9 cellular contexts compared by ENCODE assay signal in the genomic region with DNA sequence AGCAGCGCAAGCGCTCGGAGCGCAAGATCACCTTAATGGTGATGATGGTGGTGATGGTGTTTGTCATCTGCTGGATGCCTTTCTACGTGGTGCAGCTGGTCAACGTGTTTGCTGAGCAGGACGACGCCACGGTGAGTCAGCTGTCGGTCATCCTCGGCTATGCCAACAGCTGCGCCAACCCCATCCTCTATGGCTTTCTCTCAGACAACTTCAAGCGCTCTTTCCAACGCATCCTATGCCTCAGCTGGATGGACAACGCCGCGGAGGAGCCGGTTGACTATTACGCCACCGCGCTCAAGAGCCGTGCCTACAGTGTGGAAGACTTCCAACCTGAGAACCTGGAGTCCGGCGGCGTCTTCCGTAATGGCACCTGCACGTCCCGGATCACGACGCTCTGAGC. TPM values are rescaled to one million over a fixed set of nuclear protein-coding genes. Genes with fewer than 3 reads are reported as not detected.
A peak's percentile ranks its signal among the peaks of the same experiment; 100 is the strongest.
DNase-seq lines count a peak whose midpoint lies in the region; ATAC-seq and TF ChIP-seq lines count a peak whose summit lies in the region.
"Had no signal": no experiment of that assay in that cellular context is flagged by ENCODE, and none has a peak within 500 bp of the region (broad histone marks: within the 10 kb centered on the region; RNA-seq: fewer than 3 reads in every experiment).

No MANE protein-coding gene starts in this region.

- peaks cover 19% of the 10 kb centered on the region for H3K9me3 Mint-ChIP-seq in GM23338
- peaks cover 2% of the 10 kb centered on the region for H3K9me3 Mint-ChIP-seq in activated naive CD8-positive, alpha-beta T cell treated with anti-CD3 and anti-CD28 coated beads for 36 hours
- H3K9me3 Mint-ChIP-seq in activated T-helper 2 cell treated with anti-CD3 and anti-CD28 coated beads, Interferon-gamma antibody, Interleukin-2, Interleukin-4, amounts not matched to agents 10 μg/mL and 5 μg/mL and 100 μg/mL, durations not matched to agents 14 hours and 24 hours and 36 hours = no peaks in the 10 kb centered on the region

- H3K4me2 ChIP-seq in GM23338 (peak overlapping the region; percentile 79), smooth muscle cell (peak overlapping the region; percentile 96), mesendoderm (ENCODE audit: low read length) (no peak overlapping the region)

- no peak overlapping the region for H4K5ac ChIP-seq in mesendoderm (ENCODE audit: low read length)

- H3K4me3 Mint-ChIP-seq in GM23338 = peak overlapping the region; percentile 70
- H3K4me3 Mint-ChIP-seq in activated naive CD8-positive, alpha-beta T cell treated with anti-CD3 and anti-CD28 coated beads for 36 hours = peak overlapping the region; percentile 51
- no peak overlapping the region for H3K4me3 Mint-ChIP-seq in activated T-helper 2 cell treated with anti-CD3 and anti-CD28 coated beads, Interferon-gamma antibody, Interleukin-2, Interleukin-4, amounts not matched to agents 10 μg/mL and 5 μg/mL and 100 μg/mL, durations not matched to agents 14 hours and 24 hours and 36 hours (ENCODE audit: low read depth)

- H3K18ac ChIP-seq in mesendoderm (ENCODE audit: low read length) = no peak overlapping the region

- H3K9me3 ChIP-seq in iPS-15b (ENCODE audit: control insufficient read depth, insufficient read depth, low read length) (no peaks in the 10 kb centered on the region), smooth muscle cell (replicated peaks; ENCODE audit: low read depth) (no peaks in the 10 kb centered on the region)

- peaks cover 85% of the 10 kb centered on the region for H3K27me3 Mint-ChIP-seq in GM23338 (ENCODE audit: insufficient read depth, low read depth, poor library complexity)
- peaks cover 70% of the 10 kb centered on the region for H3K27me3 Mint-ChIP-seq in activated naive CD8-positive, alpha-beta T cell treated with anti-CD3 and anti-CD28 coated beads for 36 hours
- peaks cover 64% of the 10 kb centered on the region for H3K27me3 Mint-ChIP-seq in activated T-helper 2 cell treated with anti-CD3 and anti-CD28 coated beads, Interferon-gamma antibody, Interleukin-2, Interleukin-4, amounts not matched to agents 10 μg/mL and 5 μg/mL and 100 μg/mL, durations not matched to agents 14 hours and 24 hours and 36 hours (ENCODE audit: low read depth)

- no peak overlapping the region for H3K4ac ChIP-seq in mesendoderm (ENCODE audit: low read depth, low read length)

- H3K36me3 ChIP-seq in GM23338 (ENCODE audit: insufficient read depth) = no peaks in the 10 kb centered on the region
- no peaks in the 10 kb centered on the region for H3K36me3 ChIP-seq in iPS-15b (ENCODE audit: control insufficient read depth, insufficient read depth, low read length)
- H3K36me3 ChIP-seq in smooth muscle cell (ENCODE audit: low read depth) = no peaks in the 10 kb centered on the region
- no peaks in the 10 kb centered on the region for H3K36me3 ChIP-seq in mesendoderm (ENCODE audit: control insufficient read depth, insufficient read depth, low read length)

- intact Hi-C loops in activated T-helper 2 cell treated with anti-CD3 and anti-CD28 coated beads, Interferon-gamma antibody, Interleukin-2, Interleukin-4, amounts not matched to agents 10 μg/mL and 5 μg/mL and 100 μg/mL, durations not matched to agents 14 hours and 24 hours and 36 hours (cut with micrococcal nuclease) = loop anchor here (2.0 to 10.0 kb wide), 3 partner anchors 47 to 1625 kb away; a partner anchor contains a TSS

- no peak overlapping the region for H2BK120ac ChIP-seq in mesendoderm (ENCODE audit: low read depth, low read length)

- H3K9ac ChIP-seq in iPS-15b (ENCODE audit: low read depth, low read length) (no peak overlapping the region), smooth muscle cell (ENCODE audit: low read depth) (no peak overlapping the region), mesendoderm (ENCODE audit: low read length) (no peak overlapping the region)

- peaks cover 13% of the 10 kb centered on the region for H3F3A ChIP-seq in GM23338 (replicated peaks; ENCODE audit: low read depth)
- no peaks in the 10 kb centered on the region for H3F3A ChIP-seq in smooth muscle cell (ENCODE audit: low read depth)

- H3K4me3 ChIP-seq in GM23338 = peak overlapping the region; percentile 51
- H3K4me3 ChIP-seq in iPS-15b (ENCODE audit: low read depth, low read length) = peak overlapping the region; percentile 62
- H3K4me3 ChIP-seq in smooth muscle cell = peak overlapping the region; percentile 65
- H3K4me3 ChIP-seq in mesendoderm (ENCODE audit: low read length) = no peak overlapping the region

- no peak overlapping the region for H2AK5ac ChIP-seq in mesendoderm (ENCODE audit: low read length)

- TF ChIP-seq CTCF in GM23338 (conservative IDR thresholded peaks at IDR 0.05; ENCODE audit: low read depth in 2 of 2) (no peak), smooth muscle cell (IDR thresholded peaks at IDR 0.05; ENCODE audit: borderline replicate concordance, insufficient read depth, poor library complexity, severe bottlenecking) (no peak)

- ATAC-seq in GM23338 = peak; percentile 2
- no peak for ATAC-seq in HG02981 (IDR thresholded peaks at IDR 0.05; ENCODE audit: unreplicated experiment)

- no peaks in the 10 kb centered on the region; the same call in 1 of the 2 replicates for H4K20me1 ChIP-seq in GM23338 (replicated peaks; ENCODE audit: insufficient read depth)
- H4K20me1 ChIP-seq in smooth muscle cell (ENCODE audit: low read depth) = no peaks in the 10 kb centered on the region

- no peaks in the 10 kb centered on the region for H3K79me1 ChIP-seq in mesendoderm (ENCODE audit: low read length)

- DNase-seq in GM23338 (ENCODE audit: low spot score) (peak; percentile 50), smooth muscle cell (lab: John Stamatoyannopoulos, UW; ENCODE audit: unreplicated experiment) (no peak), NCI-H345 treated with DMSO at 0.1 percent for 48 hours (lab: John Stamatoyannopoulos, UW; ENCODE audit: unreplicated experiment) (no peak), mesendoderm (no peak)
- peak; percentile 1 for DNase-seq in activated naive CD8-positive, alpha-beta T cell treated with anti-CD3 and anti-CD28 coated beads for 36 hours
- no peak for DNase-seq in activated T-helper 2 cell treated with anti-CD3 and anti-CD28 coated beads, Interferon-gamma antibody, Interleukin-2, Interleukin-4, amounts not matched to agents 10 μg/mL and 5 μg/mL and 100 μg/mL, durations not matched to agents 14 hours and 24 hours and 36 hours (ENCODE audit: low spot score)

- H3K27ac Mint-ChIP-seq in GM23338 = no peak overlapping the region
- H3K27ac Mint-ChIP-seq in activated naive CD8-positive, alpha-beta T cell treated with anti-CD3 and anti-CD28 coated beads for 36 hours = no peak overlapping the region
- H3K27ac Mint-ChIP-seq in activated T-helper 2 cell treated with anti-CD3 and anti-CD28 coated beads, Interferon-gamma antibody, Interleukin-2, Interleukin-4, amounts not matched to agents 10 μg/mL and 5 μg/mL and 100 μg/mL, durations not matched to agents 14 hours and 24 hours and 36 hours = no peak overlapping the region

- no peak overlapping the region for H3K23ac ChIP-seq in mesendoderm (ENCODE audit: low read length)

- H4K8ac ChIP-seq in mesendoderm (ENCODE audit: low read depth, low read length) = no peak overlapping the region

- H3K27ac ChIP-seq in GM23338 (ENCODE audit: low read depth) (no peak overlapping the region), smooth muscle cell (ENCODE audit: low read depth) (no peak overlapping the region), mesendoderm (ENCODE audit: low read depth, low read length) (no peak overlapping the region)

- 49% methylated on average over 30 of the region's 30 CpGs for WGBS in smooth muscle cell (ENCODE audit: low lambda C conversion rate)
- WGBS in mesendoderm (ENCODE audit: extremely low coverage, insufficient coverage, low lambda C conversion rate) = no CpG with 5 or more reads among the region's 30 CpGs

- H3K9me2 ChIP-seq in GM23338 (ENCODE audit: insufficient read depth) = no peaks in the 10 kb centered on the region

- no peak overlapping the region for H2BK5ac ChIP-seq in mesendoderm (ENCODE audit: low read length)

- peaks cover 40% of the 10 kb centered on the region for H3K4me1 ChIP-seq in GM23338 (ENCODE audit: insufficient read depth)
- peaks cover 15% of the 10 kb centered on the region for H3K4me1 ChIP-seq in iPS-15b (ENCODE audit: control insufficient read depth, insufficient read depth, low read length)
- H3K4me1 ChIP-seq in smooth muscle cell (ENCODE audit: low read depth) = peaks cover 10% of the 10 kb centered on the region
- peaks cover 8% of the 10 kb centered on the region for H3K4me1 ChIP-seq in mesendoderm (ENCODE audit: control insufficient read depth, low read depth, low read length)

- H3K56ac ChIP-seq in mesendoderm (ENCODE audit: low read length) = no peak overlapping the region

- H3K36me3 Mint-ChIP-seq in GM23338 (ENCODE audit: low read depth) = peaks cover 3% of the 10 kb centered on the region; the same call in 1 of the 3 replicates
- H3K36me3 Mint-ChIP-seq in activated naive CD8-positive, alpha-beta T cell treated with anti-CD3 and anti-CD28 coated beads for 36 hours = peaks cover 5% of the 10 kb centered on the region
- no peaks in the 10 kb centered on the region for H3K36me3 Mint-ChIP-seq in activated T-helper 2 cell treated with anti-CD3 and anti-CD28 coated beads, Interferon-gamma antibody, Interleukin-2, Interleukin-4, amounts not matched to agents 10 μg/mL and 5 μg/mL and 100 μg/mL, durations not matched to agents 14 hours and 24 hours and 36 hours (ENCODE audit: low read depth)

- peaks cover 46% of the 10 kb centered on the region for H3K4me1 Mint-ChIP-seq in GM23338
- H3K4me1 Mint-ChIP-seq in activated naive CD8-positive, alpha-beta T cell treated with anti-CD3 and anti-CD28 coated beads for 36 hours = peaks cover 20% of the 10 kb centered on the region
- peaks cover 2% of the 10 kb centered on the region for H3K4me1 Mint-ChIP-seq in activated T-helper 2 cell treated with anti-CD3 and anti-CD28 coated beads, Interferon-gamma antibody, Interleukin-2, Interleukin-4, amounts not matched to agents 10 μg/mL and 5 μg/mL and 100 μg/mL, durations not matched to agents 14 hours and 24 hours and 36 hours (ENCODE audit: low read depth)

- H2BK15ac ChIP-seq in mesendoderm (replicated peaks; ENCODE audit: low read depth) = no peak overlapping the region

- H2AFZ ChIP-seq in GM23338 (peak overlapping the region; percentile 65), smooth muscle cell (ENCODE audit: low read depth) (peak overlapping the region; percentile 76)

- H3K79me2 ChIP-seq in GM23338 (replicated peaks; ENCODE audit: insufficient read depth) (no peaks in the 10 kb centered on the region), smooth muscle cell (ENCODE audit: low read depth) (peaks cover 18% of the 10 kb centered on the region), mesendoderm (ENCODE audit: control insufficient read depth, insufficient read depth, low read length) (no peaks in the 10 kb centered on the region)

- H3K27me3 ChIP-seq in GM23338 (ENCODE audit: insufficient read depth) = peaks cover 100% of the 10 kb centered on the region
- H3K27me3 ChIP-seq in iPS-15b (ENCODE audit: control insufficient read depth, insufficient read depth, low read length) = peaks cover 96% of the 10 kb centered on the region
- peaks cover 11% of the 10 kb centered on the region for H3K27me3 ChIP-seq in smooth muscle cell (ENCODE audit: low read depth)
- peaks cover 33% of the 10 kb centered on the region for H3K27me3 ChIP-seq in mesendoderm (ENCODE audit: insufficient read depth, low read length, poor library complexity)

RNA-seq across cellular contexts. Expression of a gene that starts 2.5 kb away (rescaled TPM):
- total RNA-seq in GM23338 (2014; rRNA removed; shearing (Covaris generic)) = 0.80 and 2.3 TPM in 2 replicates
- polyA plus RNA-seq in GM23338 (2016; fragmentation: Nextera tagmentation; extraction: Ambion mirVana) (0.42 and 0.77 TPM in 2 replicates), smooth muscle cell (12.3 and 12.6 TPM in 2 replicates)
- total RNA-seq in activated naive CD8-positive, alpha-beta T cell treated with anti-CD3 and anti-CD28 coated beads for 36 hours = not detected
- 11.3 and 11.5 TPM in 2 replicates for total RNA-seq in smooth muscle cell
- not detected in 2 replicates for total RNA-seq in activated T-helper 2 cell treated with anti-CD3 and anti-CD28 coated beads, Interferon-gamma antibody, Interleukin-2, Interleukin-4, amounts not matched to agents 10 μg/mL and 5 μg/mL and 100 μg/mL, durations not matched to agents 14 hours and 24 hours and 36 hours
- polyA plus RNA-seq in mesendoderm (2013, experiment 1 of 2) = 0.74 TPM
- polyA plus RNA-seq in mesendoderm (2013, experiment 2 of 2) = 0.78 TPM
- total RNA-seq: mononuclear cell had no signal

RNA-seq across cellular contexts. Expression of a gene that starts 45.7 kb away (rescaled TPM):
- total RNA-seq in GM23338 (2014; rRNA removed; shearing (Covaris generic)) = not detected in 2 replicates
- polyA plus RNA-seq in GM23338 (2016; fragmentation: Nextera tagmentation; extraction: Ambion mirVana) = not detected in 2 replicates
- total RNA-seq in activated naive CD8-positive, alpha-beta T cell treated with anti-CD3 and anti-CD28 coated beads for 36 hours = not detected
- 12.0 and 13.0 TPM in 2 replicates for total RNA-seq in smooth muscle cell
- 15.6 and 23.8 TPM in 2 replicates for polyA plus RNA-seq in smooth muscle cell
- total RNA-seq in activated T-helper 2 cell treated with anti-CD3 and anti-CD28 coated beads, Interferon-gamma antibody, Interleukin-2, Interleukin-4, amounts not matched to agents 10 μg/mL and 5 μg/mL and 100 μg/mL, durations not matched to agents 14 hours and 24 hours and 36 hours = not detected in 2 replicates
- polyA plus RNA-seq in mesendoderm (2013, experiment 1 of 2) = 0.24 TPM
- polyA plus RNA-seq in mesendoderm (2013, experiment 2 of 2) = 0.24 TPM
- total RNA-seq: mononuclear cell had no signal

Comparison
In these comparisons a context has a peak if more than half of its experiments do, and no peak if none do; other contexts are left out.
1. DNase-seq: peak in GM23338 (single experiment) and activated naive CD8-positive, alpha-beta T cell treated with anti-CD3 and anti-CD28 coated beads for 36 hours (single experiment); none in smooth muscle cell (single experiment), NCI-H345 treated with DMSO at 0.1 percent for 48 hours (single experiment), activated T-helper 2 cell treated with anti-CD3 and anti-CD28 coated beads, Interferon-gamma antibody, Interleukin-2, Interleukin-4, amounts not matched to agents 10 μg/mL and 5 μg/mL and 100 μg/mL, durations not matched to agents 14 hours and 24 hours and 36 hours (single experiment) and mesendoderm (single experiment).
2. RNA of a gene that starts 45.7 kb away (total RNA-seq): 12.0 to 13.0 TPM in smooth muscle cell; not detected in activated naive CD8-positive, alpha-beta T cell treated with anti-CD3 and anti-CD28 coated beads for 36 hours, not detected in GM23338 and not detected in activated T-helper 2 cell treated with anti-CD3 and anti-CD28 coated beads, Interferon-gamma antibody, Interleukin-2, Interleukin-4, amounts not matched to agents 10 μg/mL and 5 μg/mL and 100 μg/mL, durations not matched to agents 14 hours and 24 hours and 36 hours; every median in the first group is over 10 times any median in the second.